In the genomic region with DNA sequence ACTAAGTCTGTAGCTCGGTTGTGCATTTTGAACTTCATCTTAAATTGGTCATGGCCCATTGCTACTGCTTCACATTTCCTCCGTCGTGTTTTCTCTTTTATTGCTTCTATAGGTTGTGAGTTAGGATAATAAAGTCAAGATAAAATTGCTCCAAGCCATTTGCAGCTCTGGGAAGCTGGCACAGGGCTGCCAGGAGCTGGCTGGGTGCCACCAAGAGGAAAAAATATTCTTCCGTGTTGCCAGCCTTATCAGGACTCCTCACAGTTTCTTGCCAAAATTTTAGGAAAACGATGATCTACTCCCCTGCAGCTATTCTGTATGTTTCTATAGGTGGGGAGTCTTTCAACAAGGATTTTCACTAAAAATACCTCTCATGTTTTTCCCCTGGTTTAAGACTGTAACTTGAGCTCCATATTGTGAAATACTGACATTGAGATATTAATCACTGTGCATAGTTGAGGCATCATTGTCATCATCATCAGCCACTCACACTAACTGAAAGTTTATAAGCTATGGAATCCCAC, we compare ENCODE assay signal across 11 cellular contexts. TPM values are rescaled to one million over a fixed set of nuclear protein-coding genes. Genes with fewer than 3 reads are reported as not detected.
A peak's percentile ranks its signal among the peaks of the same experiment; 100 is the strongest.
DNase-seq lines count a peak whose midpoint lies in the region; ATAC-seq and TF ChIP-seq lines count a peak whose summit lies in the region.
"Had no signal": no experiment of that assay in that cellular context is flagged by ENCODE, and none has a peak within 500 bp of the region (broad histone marks: within the 10 kb centered on the region; RNA-seq: fewer than 3 reads in every experiment).

No MANE protein-coding gene starts in this region.

- H3K27me3 ChIP-seq in gastrocnemius medialis = no peaks in the 10 kb centered on the region

- no peak for TF ChIP-seq POLR2A in gastrocnemius medialis (IDR thresholded peaks at IDR 0.05)

- intact Hi-C loops in gastrocnemius medialis (cut with DNase I; ENCODE audit: low total_unique reads) = no loop called here

- CTCF ChIA-PET in HEK293 (lab: Yijun Ruan, JAX) = interaction anchor here (0.6 to 1.1 kb wide), 5 partner anchors 10 to 729 kb away, joined by 3 to 5 read pairs (median 3); partner anchors contain the start of gene PIAS1

- H3K36me3 ChIP-seq in HEK293 (ENCODE audit: control insufficient read depth in 2 of 2, insufficient read depth in 1 of 2, low read length in 2 of 2) (no peaks in the 10 kb centered on the region), gastrocnemius medialis (no peaks in the 10 kb centered on the region)

- ATAC-seq in gastrocnemius medialis = peak; percentile 68 to 73
- no peak for ATAC-seq in HG02938 (IDR thresholded peaks at IDR 0.05; ENCODE audit: unreplicated experiment)

- DNase-seq in NCI-H446 treated with DMSO at 0.1 percent for 48 hours (lab: John Stamatoyannopoulos, UW) = peak; percentile 12
- DNase-seq in epithelial cell of prostate (ENCODE audit: low read depth, low spot score) = peak; percentile 37
- no peak for DNase-seq in gastrocnemius medialis
- DNase-seq in progenitor cell of endocrine pancreas (ENCODE audit: low spot score, unreplicated experiment) = no peak
- DNase-seq in NCI-H146 treated with DMSO at 0.1 percent for 48 hours (lab: John Stamatoyannopoulos, UW; ENCODE audit: unreplicated experiment) = no peak
- DNase-seq: activated CD4-positive, alpha-beta T cell treated with anti-CD3 and anti-CD28 coated beads, Interleukin-2, amount 50 U/mL, for 48 hours; activated naive CD4-positive, alpha-beta T cell treated with anti-CD3 and anti-CD28 coated beads, Interleukin-2, amount 50 U/mL, for 16 hours; Kasumi-1; SIG-M5 had no signal

- H3K27ac ChIP-seq in HEK293 (ENCODE audit: extremely low read depth, low read depth, low read length) = no peak overlapping the region
- peak overlapping the region; percentile 80 for H3K27ac ChIP-seq in epithelial cell of prostate
- H3K27ac ChIP-seq in gastrocnemius medialis = no peak overlapping the region

- no peaks in the 10 kb centered on the region for H3K9me3 Mint-ChIP-seq in progenitor cell of endocrine pancreas (ENCODE audit: low read depth)

- no peaks in the 10 kb centered on the region for H3K27me3 Mint-ChIP-seq in progenitor cell of endocrine pancreas

- no peak overlapping the region for H3K4me3 ChIP-seq in HEK293 (ENCODE audit: low read depth, low read length)
- H3K4me3 ChIP-seq in gastrocnemius medialis = no peak overlapping the region

- in situ Hi-C loops in gastrocnemius medialis (cut with MboI; ENCODE audit: low sequenced_read_pairs in 4 of 4) = no loop called here

- POLR2A ChIA-PET in HEK293 (lab: Yijun Ruan, JAX) = interaction anchor here (1.2 to 1.9 kb wide), 2 partner anchors 30 to 56 kb away, joined by 3 to 9 read pairs; partner anchors contain the start of gene PIAS1

- peaks cover 2% of the 10 kb centered on the region for H3K4me1 Mint-ChIP-seq in progenitor cell of endocrine pancreas (ENCODE audit: low read depth)

- H3K9me3 ChIP-seq in HEK293 (ENCODE audit: control insufficient read depth, insufficient read depth, low read depth, low read length) = no peaks in the 10 kb centered on the region
- no peaks in the 10 kb centered on the region for H3K9me3 ChIP-seq in gastrocnemius medialis

- H3K36me3 Mint-ChIP-seq in progenitor cell of endocrine pancreas (ENCODE audit: insufficient read depth) = no peaks in the 10 kb centered on the region

- no peak overlapping the region for H3K27ac Mint-ChIP-seq in progenitor cell of endocrine pancreas

- no peak overlapping the region for H3K4me3 Mint-ChIP-seq in progenitor cell of endocrine pancreas (ENCODE audit: low read depth)

- TF ChIP-seq CTCF in HEK293 (tag by site-specific recombination; IDR thresholded peaks at IDR 0.05) (no peak), gastrocnemius medialis (IDR thresholded peaks at IDR 0.05 in 4 of 5, conservative IDR thresholded peaks at IDR 0.05 in 1 of 5) (no peak), progenitor cell of endocrine pancreas (IDR thresholded peaks at IDR 0.05; ENCODE audit: unreplicated experiment) (no peak)

- H3K4me1 ChIP-seq in HEK293 (ENCODE audit: control insufficient read depth, insufficient read depth, low read length) = peaks cover 12% of the 10 kb centered on the region
- peaks cover 9% of the 10 kb centered on the region in 2 donors for H3K4me1 ChIP-seq in gastrocnemius medialis

TF ChIP-seq in HEK293, 187 proteins besides CTCF, POLR2A, EP300 and RAD21 (continues in another document):
- TF ChIP-seq FEZF1 (tag by site-specific recombination; IDR thresholded peaks at IDR 0.05) (peak; percentile 83), ZNF398 (tag by site-specific recombination; IDR thresholded peaks at IDR 0.05) (peak; percentile 15; the same call in 1 of the 2 replicates), ZNF629 (tag by site-specific recombination; IDR thresholded peaks at IDR 0.05) (peak; percentile 50), ZNF692 (tag by site-specific recombination; IDR thresholded peaks at IDR 0.05) (peak; percentile 74; the same call in 1 of the 2 replicates), ZNF704 (tag by site-specific recombination; IDR thresholded peaks at IDR 0.05) (no peak), ZNF354C (tag by site-specific recombination; IDR thresholded peaks at IDR 0.05; ENCODE audit: borderline replicate concordance, low read depth) (no peak), ZEB2 (tag by site-specific recombination; IDR thresholded peaks at IDR 0.05) (0 out of 2 replicates have a peak, but pooled peaks have one; percentile 46), HOXA7 (CRISPR knock-in tag; IDR thresholded peaks at IDR 0.05; ENCODE audit: borderline replicate concordance) (no peak), MZF1 (tag by site-specific recombination; IDR thresholded peaks at IDR 0.05; ENCODE audit: borderline replicate concordance) (peak; percentile 37; the same call in 1 of the 2 replicates)
- TF ChIP-seq, protein P1, sequence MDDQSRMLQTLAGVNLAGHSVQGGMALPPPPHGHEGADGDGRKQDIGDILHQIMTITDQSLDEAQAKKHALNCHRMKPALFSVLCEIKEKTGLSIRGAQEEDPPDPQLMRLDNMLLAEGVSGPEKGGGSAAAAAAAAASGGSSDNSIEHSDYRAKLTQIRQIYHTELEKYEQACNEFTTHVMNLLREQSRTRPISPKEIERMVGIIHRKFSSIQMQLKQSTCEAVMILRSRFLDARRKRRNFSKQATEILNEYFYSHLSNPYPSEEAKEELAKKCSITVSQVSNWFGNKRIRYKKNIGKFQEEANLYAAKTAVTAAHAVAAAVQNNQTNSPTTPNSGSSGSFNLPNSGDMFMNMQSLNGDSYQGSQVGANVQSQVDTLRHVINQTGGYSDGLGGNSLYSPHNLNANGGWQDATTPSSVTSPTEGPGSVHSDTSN (CRISPR knock-in tag; IDR thresholded peaks at IDR 0.05) = no peak

RNA-seq across cellular contexts. Expression of gene PIAS1, which starts 55.5 kb away (rescaled TPM):
- total RNA-seq in gastrocnemius medialis = 10 to 100 TPM; 16.4 to 71.9 (median 23.5) TPM
- total RNA-seq in progenitor cell of endocrine pancreas = 71.4 and 71.6 TPM in 2 replicates

Comparison
In these comparisons a context has a peak if more than half of its experiments do, and no peak if none do; other contexts are left out.
1. DNase-seq: peak in NCI-H446 treated with DMSO at 0.1 percent for 48 hours (single experiment) and epithelial cell of prostate (single experiment); none in gastrocnemius medialis (0 of 2), progenitor cell of endocrine pancreas (single experiment) and NCI-H146 treated with DMSO at 0.1 percent for 48 hours (single experiment).